ENCODE assay signal across 24 cellular contexts in genomic region chr3:11126653-11127052, GRCh38. TPM values are rescaled to one million over a fixed set of nuclear protein-coding genes. Genes with fewer than 3 reads are reported as not detected.
"Had no signal": no experiment of that assay in that cellular context is flagged by ENCODE, and none has a peak within 500 bp of the region (broad histone marks: within the 10 kb centered on the region; RNA-seq: fewer than 3 reads in every experiment).

No MANE protein-coding gene starts in this region.

- H3K9ac ChIP-seq: neural progenitor cell had no signal

- DNase-seq: head of caudate nucleus; hippocampal formation; left ventricle myocardium inferior; midbrain; mucosa of descending colon; naive thymus-derived CD4-positive, alpha-beta T cell; nephron progenitor cell; ovary; right lobe of liver; stimulated activated CD4-positive, alpha-beta T cell treated with anti-CD3 and anti-CD28 coated beads, Interleukin-12 subunit alpha, Interleukin-12 subunit beta, amount 100 ng/mL, for 4 hours; stimulated activated CD4-positive, alpha-beta T cell treated with anti-CD3 and anti-CD28 coated beads, Interleukin-15, amount 100 ng/mL, for 24 hours; stimulated activated CD4-positive, alpha-beta T cell treated with anti-CD3 and anti-CD28 coated beads, Interleukin-2, amount 100 ng/mL, for 24 hours; stimulated activated CD4-positive, alpha-beta T cell treated with anti-CD3 and anti-CD28 coated beads, Interleukin-4, amount 100 ng/mL, for 1 hour; stimulated activated naive CD4-positive, alpha-beta T cell; stomach; testis; thyroid gland; transverse colon; upper lobe of right lung had no signal

- H3K36me3 ChIP-seq: left ventricle myocardium inferior, neural progenitor cell, ovary, right atrium auricular region, right lobe of liver, stomach, thyroid gland, transverse colon, upper lobe of right lung had no signal

- H3K4me3 ChIP-seq: left ventricle myocardium inferior, lung, mucosa of descending colon, neural progenitor cell, ovary, right atrium auricular region, right lobe of liver, skin epidermis, stomach, testis, thyroid gland, transverse colon, upper lobe of right lung had no signal

- H3K36me3 Mint-ChIP-seq: naive thymus-derived CD4-positive, alpha-beta T cell; neural progenitor cell had no signal

- ATAC-seq: mucosa of descending colon; naive thymus-derived CD4-positive, alpha-beta T cell; upper lobe of right lung had no signal

- H3K4me2 ChIP-seq: neural progenitor cell had no signal

- H3K27ac ChIP-seq: left ventricle myocardium inferior, neural progenitor cell, ovary, right atrium auricular region, right lobe of liver, skin epidermis, stomach, testis, thyroid gland, transverse colon, upper lobe of right lung had no signal

- H3K9me3 ChIP-seq: right lobe of liver, testis, thyroid gland, transverse colon, upper lobe of right lung had no signal

- H3K4me1 Mint-ChIP-seq: naive thymus-derived CD4-positive, alpha-beta T cell had no signal

- H3K27ac Mint-ChIP-seq: naive thymus-derived CD4-positive, alpha-beta T cell; nephron progenitor cell; progenitor cell of endocrine pancreas had no signal

- H3K4me3 Mint-ChIP-seq: naive thymus-derived CD4-positive, alpha-beta T cell; nephron progenitor cell; neural progenitor cell had no signal

- H3K27me3 ChIP-seq: neural progenitor cell, ovary, right atrium auricular region, right lobe of liver, testis, thyroid gland, transverse colon, upper lobe of right lung had no signal

- H3K4me1 ChIP-seq: left ventricle myocardium inferior, neural progenitor cell, right atrium auricular region, right lobe of liver, stomach, testis, thyroid gland, transverse colon, upper lobe of right lung had no signal

RNA-seq across cellular contexts. Expression of gene HRH1, which starts 27.6 kb away (rescaled TPM):
- total RNA-seq: progenitor cell of endocrine pancreas had no signal
- polyA plus RNA-seq: naive thymus-derived CD4-positive, alpha-beta T cell had no signal
